Comparison of ENCODE assay signal across 19 cellular contexts in genomic region chr1:1753607-1754005, GRCh38.
"Had no signal": no experiment of that assay in that cellular context is flagged by ENCODE, and none has a peak within 500 bp of the region (broad histone marks: within the 10 kb centered on the region; RNA-seq: fewer than 3 reads in every experiment).

No MANE protein-coding gene starts in this region.

- H3K36me3 Mint-ChIP-seq: natural killer cell had no signal

- H3K4me3 Mint-ChIP-seq: activated CD4-positive, alpha-beta memory T cell treated with anti-CD3 and anti-CD28 coated beads for 36 hours; activated naive CD4-positive, alpha-beta T cell treated with anti-CD3 and anti-CD28 coated beads for 36 hours; natural killer cell; stimulated activated naive CD8-positive, alpha-beta T cell treated with anti-CD3 and anti-CD28 coated beads, Interleukin-15, Interleukin-2, amounts not matched to agents 100 ng/mL and 50 ng/mL, for 24 hours had no signal

- H3K27me3 Mint-ChIP-seq: activated CD4-positive, alpha-beta memory T cell treated with anti-CD3 and anti-CD28 coated beads for 36 hours; stimulated activated naive CD8-positive, alpha-beta T cell treated with anti-CD3 and anti-CD28 coated beads, Interleukin-15, Interleukin-2, amounts not matched to agents 100 ng/mL and 50 ng/mL, for 24 hours had no signal

- ATAC-seq: left lung, natural killer cell, pancreas, upper lobe of right lung had no signal

- DNase-seq: activated CD4-positive, alpha-beta memory T cell treated with anti-CD3 and anti-CD28 coated beads for 36 hours; activated CD4-positive, alpha-beta T cell treated with anti-CD3 and anti-CD28 coated beads for 48 hours; activated CD4-positive, CD25-positive, alpha-beta regulatory T cell; activated effector memory CD4-positive, alpha-beta T cell treated with Interleukin-2 at 50 U/mL for 16 hours; activated naive CD4-positive, alpha-beta T cell treated with anti-CD3 and anti-CD28 coated beads for 36 hours; activated T-cell treated with anti-CD3 and anti-CD28 coated beads, Interleukin-2, amount 50 U/mL, for 48 hours; amygdala; heart right ventricle; mammary epithelial cell; midbrain; natural killer cell; right cardiac atrium; stimulated activated CD4-positive, alpha-beta T cell treated with anti-CD3 and anti-CD28 coated beads, Interleukin-1b, Interleukin-23, amount 100 ng/mL, for 48 hours; T1000; thyroid gland; upper lobe of right lung had no signal

- H3K27ac Mint-ChIP-seq: activated CD4-positive, alpha-beta memory T cell treated with anti-CD3 and anti-CD28 coated beads for 36 hours; activated naive CD4-positive, alpha-beta T cell treated with anti-CD3 and anti-CD28 coated beads for 36 hours; natural killer cell; stimulated activated naive CD8-positive, alpha-beta T cell treated with anti-CD3 and anti-CD28 coated beads, Interleukin-15, Interleukin-2, amounts not matched to agents 100 ng/mL and 50 ng/mL, for 24 hours had no signal

- H3K9me3 Mint-ChIP-seq: activated CD4-positive, alpha-beta memory T cell treated with anti-CD3 and anti-CD28 coated beads for 36 hours; activated naive CD4-positive, alpha-beta T cell treated with anti-CD3 and anti-CD28 coated beads for 36 hours; natural killer cell; stimulated activated naive CD8-positive, alpha-beta T cell treated with anti-CD3 and anti-CD28 coated beads, Interleukin-15, Interleukin-2, amounts not matched to agents 100 ng/mL and 50 ng/mL, for 24 hours had no signal
